3 cellular contexts compared by ENCODE assay signal in the genomic region with DNA sequence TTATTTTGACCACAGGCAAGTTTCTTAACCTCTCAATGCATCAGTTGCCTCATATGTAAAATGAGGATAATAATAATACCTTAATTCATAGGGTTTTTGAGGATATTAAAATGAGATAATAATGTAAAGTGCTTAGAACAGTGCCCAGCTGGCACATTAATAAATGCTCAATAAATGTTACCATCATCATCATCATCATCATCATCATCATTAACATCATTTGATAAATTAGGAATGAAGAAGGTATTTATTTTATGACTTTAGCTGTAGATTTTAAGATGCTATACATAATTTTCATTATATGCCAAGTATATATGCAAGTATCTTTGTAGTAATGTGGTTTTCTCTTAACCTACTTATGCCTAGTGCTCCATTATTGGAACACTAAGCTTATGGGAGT. TPM values are rescaled to one million over a fixed set of nuclear protein-coding genes. Genes with fewer than 3 reads are reported as not detected.
DNase-seq lines count a peak whose midpoint lies in the region; ATAC-seq, FAIRE-seq and TF ChIP-seq lines count a peak whose summit lies in the region.
"Not testable (repeated sequence)": the region's sequence is repeated elsewhere in the genome, so short reads cannot be mapped to it uniquely, and the experiment has no call there.

No MANE protein-coding gene starts in this region.

- H3K4me3 ChIP-seq in HEK293 (ENCODE audit: low read depth, low read length); cardiac muscle cell; HepG2 (replicated peaks in 1 of 3; ENCODE audit: insufficient read depth in 1 of 3, low read depth in 2 of 3, low read length in 3 of 3): not testable (repeated sequence)

- CTCF ChIA-PET in HEK293 (lab: Yijun Ruan, JAX); HepG2 (lab: Yijun Ruan, JAX; ENCODE audit: low intra/inter-chr PET ratio, low total read pairs): not testable (repeated sequence)

- not testable (repeated sequence) for H2AFZ ChIP-seq in HepG2 (ENCODE audit: low read length)

- H3K9ac ChIP-seq in HepG2 (ENCODE audit: insufficient read depth, low read depth, low read length) = not testable (repeated sequence)

- TF ChIP-seq RAD21 in HepG2 (CRISPR knock-in tag; IDR thresholded peaks at IDR 0.05) = not testable (repeated sequence)

- H3K4me1 ChIP-seq in HEK293 (ENCODE audit: control insufficient read depth, insufficient read depth, low read length); cardiac muscle cell (ENCODE audit: low read depth); HepG2 (ENCODE audit: insufficient read depth, low read length): not testable (repeated sequence)

- not testable (repeated sequence) for BruUV-seq in HepG2 (replicated peaks; lab: Mats Ljungman, UMichigan)

- TF ChIP-seq CTCF in HEK293 (tag by site-specific recombination; IDR thresholded peaks at IDR 0.05); cardiac muscle cell (IDR thresholded peaks at IDR 0.05; ENCODE audit: low read depth, low read length); HepG2 (CRISPR knock-in tag; IDR thresholded peaks at IDR 0.05): not testable (repeated sequence)

- not testable (repeated sequence) for TF ChIP-seq EP300 in HepG2 (IDR thresholded peaks at IDR 0.05; ENCODE audit: low read depth in 2 of 2, low read length in 2 of 2); HepG2 (CRISPR knock-in tag; IDR thresholded peaks at IDR 0.05; ENCODE audit: borderline replicate concordance)

- H3K27me3 ChIP-seq in cardiac muscle cell; HepG2 (ENCODE audit: control insufficient read depth in 1 of 2, insufficient read depth in 2 of 2, low read length in 2 of 2): not testable (repeated sequence)

- DNase-seq in cardiac muscle cell (ENCODE audit: low read depth in 1 of 2, low spot score in 1 of 2); HepG2 (ENCODE audit: low spot score): not testable (repeated sequence)

- H3K27ac ChIP-seq in HEK293 (ENCODE audit: extremely low read depth, low read depth, low read length); HepG2 (ENCODE audit: extremely low read length, insufficient read depth, low read length): not testable (repeated sequence)
- H3K27ac ChIP-seq in cardiac muscle cell = peak overlapping the region; percentile 16

- not testable (repeated sequence) for ATAC-seq in HepG2

- intact Hi-C loops in HepG2 (cut with micrococcal nuclease; ENCODE audit: unreplicated experiment) = not testable (repeated sequence)

- not testable (repeated sequence) for TF ChIP-seq POLR2A in HepG2 (IDR thresholded peaks at IDR 0.05; ENCODE audit: insufficient read depth in 1 of 2, low read depth in 2 of 2, low read length in 2 of 2)

- H3K36me3 ChIP-seq in HEK293 (ENCODE audit: control insufficient read depth in 2 of 2, insufficient read depth in 1 of 2, low read length in 2 of 2) (peaks cover 21 to 41% of the 10 kb centered on the region in 2 experiments), cardiac muscle cell (peaks cover 38% of the 10 kb centered on the region), HepG2 (replicated peaks in 1 of 2; ENCODE audit: control insufficient read depth in 1 of 2, insufficient read depth in 2 of 2, low read length in 2 of 2) (peaks cover 20 to 41% of the 10 kb centered on the region in 2 experiments)

- not testable (repeated sequence) for H3K79me2 ChIP-seq in HepG2 (ENCODE audit: insufficient read depth, low read length)

- in situ Hi-C loops in HepG2 (cut with HindIII; ENCODE audit: extremely low pct_ligation_motif_present, low pct_unique_long_range_greater_than_20kb) = not testable (repeated sequence)

- FAIRE-seq in HepG2 (lab: Jason Lieb, UNC) = not testable (repeated sequence)

- not testable (repeated sequence) for H4K20me1 ChIP-seq in HepG2 (ENCODE audit: insufficient read depth, low read length)

- POLR2A ChIA-PET in HEK293 (lab: Yijun Ruan, JAX); HepG2 (lab: Yijun Ruan, JAX): not testable (repeated sequence)

- H3K4me2 ChIP-seq in HepG2 (ENCODE audit: low read depth, low read length) = not testable (repeated sequence)

- not testable (repeated sequence) for H3K9me3 ChIP-seq in HEK293 (ENCODE audit: control insufficient read depth, insufficient read depth, low read depth, low read length); cardiac muscle cell (ENCODE audit: low read depth); HepG2 (ENCODE audit: low read length)

TF ChIP-seq in HepG2, 621 proteins besides CTCF, POLR2A, EP300 and RAD21:
- TF ChIP-seq CREB1 (IDR thresholded peaks at IDR 0.05) = peak; percentile 48; the same call in 1 of the 2 replicates
- TF ChIP-seq CREB1 (CRISPR knock-in tag; IDR thresholded peaks at IDR 0.05) = not testable (repeated sequence)

RNA-seq across cellular contexts. Expression of gene CCDC138, which starts 24.0 kb away (rescaled TPM):
- total RNA-seq in cardiac muscle cell (6.9 and 10.0 TPM in 2 replicates), HepG2 (2016; rRNA removed; fragmentation: Illumina TruSeq; extraction: Trizol) (32.5 and 44.3 TPM in 2 replicates)
- polyA plus RNA-seq in cardiac muscle cell (8.4 and 13.1 TPM in 2 replicates), HepG2 (2011; rRNA removed) (4.1 and 5.6 TPM in 2 replicates)
- 31.4 and 38.1 TPM in 2 replicates for total RNA-seq in HepG2 (2016; cell fraction: cytosol; rRNA removed; fragmentation: Illumina TruSeq; extraction: Trizol; ENCODE audit: low read depth)
- total RNA-seq in HepG2 (2016; cell fraction: insoluble cytoplasmic fraction; rRNA removed; fragmentation: Illumina TruSeq; extraction: Trizol) = 34.4 and 42.7 TPM in 2 replicates
- total RNA-seq in HepG2 (2016; cell fraction: membrane; rRNA removed; fragmentation: Illumina TruSeq; extraction: Trizol) = 25.4 and 30.0 TPM in 2 replicates
- total RNA-seq in HepG2 (2016; cell fraction: nucleus; rRNA removed; fragmentation: Illumina TruSeq; extraction: Trizol) = 36.9 and 38.4 TPM in 2 replicates
- 2.0 and 3.1 TPM in 2 replicates for polyA plus RNA-seq in HepG2 (2011; cell fraction: cytosol; rRNA removed)
- 3.6 and 5.6 TPM in 2 replicates for polyA plus RNA-seq in HepG2 (2011; cell fraction: nucleus; rRNA removed)
- 7.3 and 9.7 TPM in 2 replicates for polyA plus RNA-seq in HepG2 (2012)
- polyA plus RNA-seq in HepG2 (2016; cell fraction: cytosol; fragmentation: Illumina TruSeq; extraction: Trizol; ENCODE audit: low read depth) = 2.2 and 3.0 TPM in 2 replicates
- polyA plus RNA-seq in HepG2 (2016; cell fraction: insoluble cytoplasmic fraction; fragmentation: Illumina TruSeq; extraction: Trizol; ENCODE audit: low read depth) = 23.6 and 26.3 TPM in 2 replicates
- polyA plus RNA-seq in HepG2 (2016; cell fraction: membrane; fragmentation: Illumina TruSeq; extraction: Trizol; ENCODE audit: low read depth) = 3.6 and 4.9 TPM in 2 replicates
- 21.7 and 22.3 TPM in 2 replicates for polyA plus RNA-seq in HepG2 (2016; cell fraction: nucleus; fragmentation: Illumina TruSeq; extraction: Trizol; ENCODE audit: insufficient read depth, low read depth)
- 6.6 and 12.6 TPM in 2 replicates for polyA minus RNA-seq in HepG2 (2011; rRNA and poly(A)+ RNA removed; ENCODE audit: low replicate concordance)
- polyA minus RNA-seq in HepG2 (2011; cell fraction: cytosol; rRNA and poly(A)+ RNA removed) = 5.5 and 5.9 TPM in 2 replicates
- polyA minus RNA-seq in HepG2 (2011; cell fraction: nucleus; rRNA and poly(A)+ RNA removed) = 34.2 and 34.6 TPM in 2 replicates

RNA-seq across cellular contexts. Expression of gene RANBP2, which starts 43.3 kb away (rescaled TPM):
- total RNA-seq in cardiac muscle cell (34.8 and 55.8 TPM in 2 replicates), HepG2 (2016; rRNA removed; fragmentation: Illumina TruSeq; extraction: Trizol) (87.0 and 151 TPM in 2 replicates)
- polyA plus RNA-seq in cardiac muscle cell (12.8 and 20.2 TPM in 2 replicates), HepG2 (2011; rRNA removed) (10.3 and 12.2 TPM in 2 replicates)
- total RNA-seq in HepG2 (2016; cell fraction: cytosol; rRNA removed; fragmentation: Illumina TruSeq; extraction: Trizol; ENCODE audit: low read depth) = 7.0 and 7.6 TPM in 2 replicates
- 82.5 and 142 TPM in 2 replicates for total RNA-seq in HepG2 (2016; cell fraction: insoluble cytoplasmic fraction; rRNA removed; fragmentation: Illumina TruSeq; extraction: Trizol)
- 13.7 and 15.9 TPM in 2 replicates for total RNA-seq in HepG2 (2016; cell fraction: membrane; rRNA removed; fragmentation: Illumina TruSeq; extraction: Trizol)
- 111 and 112 TPM in 2 replicates for total RNA-seq in HepG2 (2016; cell fraction: nucleus; rRNA removed; fragmentation: Illumina TruSeq; extraction: Trizol)
- 3.7 and 6.3 TPM in 2 replicates for polyA plus RNA-seq in HepG2 (2011; cell fraction: cytosol; rRNA removed)
- 18.3 and 24.1 TPM in 2 replicates for polyA plus RNA-seq in HepG2 (2011; cell fraction: nucleus; rRNA removed)
- polyA plus RNA-seq in HepG2 (2012) = 28.2 and 32.4 TPM in 2 replicates
- polyA plus RNA-seq in HepG2 (2016; cell fraction: cytosol; fragmentation: Illumina TruSeq; extraction: Trizol; ENCODE audit: low read depth) = 0.76 and 0.92 TPM in 2 replicates
- polyA plus RNA-seq in HepG2 (2016; cell fraction: insoluble cytoplasmic fraction; fragmentation: Illumina TruSeq; extraction: Trizol; ENCODE audit: low read depth) = 43.1 and 45.0 TPM in 2 replicates
- polyA plus RNA-seq in HepG2 (2016; cell fraction: membrane; fragmentation: Illumina TruSeq; extraction: Trizol; ENCODE audit: low read depth) = 2.0 and 2.6 TPM in 2 replicates
- polyA plus RNA-seq in HepG2 (2016; cell fraction: nucleus; fragmentation: Illumina TruSeq; extraction: Trizol; ENCODE audit: insufficient read depth, low read depth) = 51.9 and 60.3 TPM in 2 replicates
- polyA minus RNA-seq in HepG2 (2011; rRNA and poly(A)+ RNA removed; ENCODE audit: low replicate concordance) = 10.9 and 13.0 TPM in 2 replicates
- polyA minus RNA-seq in HepG2 (2011; cell fraction: cytosol; rRNA and poly(A)+ RNA removed) = 30.9 and 34.0 TPM in 2 replicates
- polyA minus RNA-seq in HepG2 (2011; cell fraction: nucleus; rRNA and poly(A)+ RNA removed) = 125 and 134 TPM in 2 replicates
